ENCODE assay signal across 7 cellular contexts in the genomic region with DNA sequence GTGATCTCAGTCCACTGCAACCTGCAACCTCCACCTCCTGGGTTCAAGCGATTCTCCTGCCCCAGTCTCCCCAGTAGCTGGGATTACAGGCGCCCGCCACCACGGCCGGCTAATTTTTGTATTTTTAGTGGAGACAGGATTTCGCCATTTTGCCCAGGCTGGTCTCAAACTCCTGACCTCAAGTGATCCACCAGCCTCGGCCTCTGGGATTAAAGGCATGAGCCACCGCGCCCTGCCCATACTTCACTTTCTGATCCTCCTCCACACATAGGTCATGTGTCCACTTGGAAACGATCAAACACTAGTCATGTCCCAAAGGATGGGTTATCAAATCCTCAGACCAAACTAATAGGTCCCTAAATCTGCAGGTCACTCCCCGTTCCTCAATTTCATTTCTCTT. TPM values are rescaled to one million over a fixed set of nuclear protein-coding genes. Genes with fewer than 3 reads are reported as not detected.
DNase-seq lines count a peak whose midpoint lies in the region; ATAC-seq and TF ChIP-seq lines count a peak whose summit lies in the region.
"Not testable (repeated sequence)": the region's sequence is repeated elsewhere in the genome, so short reads cannot be mapped to it uniquely, and the experiment has no call there.
"Had no signal": no experiment of that assay in that cellular context is flagged by ENCODE, and none has a peak within 500 bp of the region (broad histone marks: within the 10 kb centered on the region; RNA-seq: fewer than 3 reads in every experiment).

No MANE protein-coding gene starts in this region.

- not testable (repeated sequence) for H4K20me1 ChIP-seq in H9 (ENCODE audit: control insufficient read depth, insufficient read depth, insufficient read length)

- not testable (repeated sequence) for H2BK20ac ChIP-seq in H9 (ENCODE audit: low read depth, low read length, poor library complexity, severe bottlenecking)

- H3K18ac ChIP-seq in H9 (ENCODE audit: insufficient read length, low read depth, low read length): not testable (repeated sequence)

- H3K23ac ChIP-seq in H9 (ENCODE audit: insufficient read length, low read depth, low read length): not testable (repeated sequence)

- H2BK15ac ChIP-seq in H9 (ENCODE audit: low read depth, low read length): not testable (repeated sequence)

- not testable (repeated sequence) for TF ChIP-seq POLR2A in upper lobe of left lung (IDR thresholded peaks at IDR 0.05)

- H3K4ac ChIP-seq in H9 (ENCODE audit: low read depth, low read length): not testable (repeated sequence)

- H3K4me3 Mint-ChIP-seq in H9: peak overlapping the region; percentile 92 to 98
- H3K4me3 Mint-ChIP-seq in T-helper 1 cell treated with Interleukin-12 subunit alpha and Interleukin-12 subunit beta and Interleukin-4 antibody, amounts not matched to agents 30 μg/mL and 1 μg/mL, for 36 hours: peak overlapping the region; percentile 97
- peak overlapping the region in 4 of 5 experiments; percentile 99 to 100 (median 99) for H3K4me3 Mint-ChIP-seq in brain
- peak overlapping the region; percentile 100 for H3K4me3 Mint-ChIP-seq in glutamatergic neuron (ENCODE audit: unreplicated experiment)
- H3K4me3 Mint-ChIP-seq in nephron: peak overlapping the region; percentile 98 to 100 (median 99)

- not testable (repeated sequence) for H2BK12ac ChIP-seq in H9 (ENCODE audit: insufficient read length, low read depth, low read length)

- H3K36me3 Mint-ChIP-seq in H9 (ENCODE audit: insufficient read depth in 1 of 3, low read depth in 3 of 3) (peaks cover 7 to 18% (median 18%) of the 10 kb centered on the region in 3 experiments), brain (peaks cover 18% of the 10 kb centered on the region), nephron (ENCODE audit: low read depth) (peaks cover 17% of the 10 kb centered on the region)
- peaks cover 20% of the 10 kb centered on the region for H3K36me3 Mint-ChIP-seq in T-helper 1 cell treated with Interleukin-12 subunit alpha and Interleukin-12 subunit beta and Interleukin-4 antibody, amounts not matched to agents 30 μg/mL and 1 μg/mL, for 36 hours (ENCODE audit: low read depth)
- not testable (repeated sequence) for H3K36me3 Mint-ChIP-seq in glutamatergic neuron (ENCODE audit: unreplicated experiment)

- H2AK5ac ChIP-seq in H9 (ENCODE audit: insufficient read length, low read length): not testable (repeated sequence)

- H4K8ac ChIP-seq in H9 (replicated peaks; ENCODE audit: insufficient read length, low read depth, low read length): not testable (repeated sequence)

- not testable (repeated sequence) for H3K4me1 ChIP-seq in H9 (ENCODE audit: insufficient read depth, low read length)
- peaks cover 15 to 37% (median 22%) of the 10 kb centered on the region in 4 donors for H3K4me1 ChIP-seq in upper lobe of left lung

- H3K27me3 ChIP-seq in H9 (ENCODE audit: insufficient read depth, low read length); upper lobe of left lung: not testable (repeated sequence)

- H3T11ph ChIP-seq in H9 (ENCODE audit: low read length): not testable (repeated sequence)

- ATAC-seq in upper lobe of left lung (ENCODE audit: low FRiP score in 2 of 2): not testable (repeated sequence)

- not testable (repeated sequence) for H3K9me3 ChIP-seq in H9 (ENCODE audit: control insufficient read depth, low read depth, low read length); upper lobe of left lung

- H3K9me3 Mint-ChIP-seq in H9; T-helper 1 cell treated with Interleukin-12 subunit alpha and Interleukin-12 subunit beta and Interleukin-4 antibody, amounts not matched to agents 30 μg/mL and 1 μg/mL, for 36 hours; brain; nephron: not testable (repeated sequence)
- peaks cover 14% of the 10 kb centered on the region for H3K9me3 Mint-ChIP-seq in glutamatergic neuron (ENCODE audit: unreplicated experiment)

- H3K4me2 ChIP-seq in H9 (ENCODE audit: insufficient read depth, insufficient read length, low read length): peak overlapping the region; percentile 75

- H3K36me3 ChIP-seq in upper lobe of left lung: peaks cover 2 to 20% (median 6%) of the 10 kb centered on the region in 4 donors

- H3K4me3 ChIP-seq in upper lobe of left lung: peak overlapping the region in 3 of 4 donors; percentile 80 to 89 (median 85)

- TF ChIP-seq EP300 in upper lobe of left lung (IDR thresholded peaks at IDR 0.05): not testable (repeated sequence)

- not testable (repeated sequence) for H2AFZ ChIP-seq in H9 (ENCODE audit: low read length)

- H3K79me1 ChIP-seq in H9 (ENCODE audit: insufficient read depth, low read depth, low read length, poor library complexity, severe bottlenecking): not testable (repeated sequence)

- not testable (repeated sequence) for H3K14ac ChIP-seq in H9 (ENCODE audit: insufficient read depth, low read length)

- not testable (repeated sequence) for DNase-seq in H9, glutamatergic neuron, upper lobe of left lung

- H4K5ac ChIP-seq in H9 (ENCODE audit: insufficient read length, low read depth, low read length): not testable (repeated sequence)

- peaks cover 14 to 16% of the 10 kb centered on the region in 2 experiments for H3K4me1 Mint-ChIP-seq in H9
- H3K4me1 Mint-ChIP-seq in T-helper 1 cell treated with Interleukin-12 subunit alpha and Interleukin-12 subunit beta and Interleukin-4 antibody, amounts not matched to agents 30 μg/mL and 1 μg/mL, for 36 hours (ENCODE audit: low read depth): peaks cover 19% of the 10 kb centered on the region
- peaks cover 14% of the 10 kb centered on the region for H3K4me1 Mint-ChIP-seq in brain
- H3K4me1 Mint-ChIP-seq in glutamatergic neuron (ENCODE audit: low read depth, unreplicated experiment): not testable (repeated sequence)
- peaks cover 23% of the 10 kb centered on the region for H3K4me1 Mint-ChIP-seq in nephron

- peaks cover 13% of the 10 kb centered on the region for H3K23me2 ChIP-seq in H9 (ENCODE audit: insufficient read length, low read depth, low read length, poor library complexity, severe bottlenecking)

- not testable (repeated sequence) for H2BK5ac ChIP-seq in H9 (ENCODE audit: insufficient read length, low read length)

- WGBS in H9 (ENCODE audit: extremely low coverage, insufficient read length, low lambda C conversion rate): no CpG with 5 or more reads among the region's 11 CpGs
- WGBS in upper lobe of left lung, 2 donors: 84 to 90% methylated on average over 11 of the region's 11 CpGs

- H3K79me2 ChIP-seq in H9 (ENCODE audit: insufficient read depth, low read length): not testable (repeated sequence)

- not testable (repeated sequence) for H3K27me3 Mint-ChIP-seq in H9 (ENCODE audit: low read depth); T-helper 1 cell treated with Interleukin-12 subunit alpha and Interleukin-12 subunit beta and Interleukin-4 antibody, amounts not matched to agents 30 μg/mL and 1 μg/mL, for 36 hours (ENCODE audit: low read depth); nephron (ENCODE audit: low read depth)
- H3K27me3 Mint-ChIP-seq in brain (peaks cover 14% of the 10 kb centered on the region), glutamatergic neuron (ENCODE audit: unreplicated experiment) (peaks cover 12% of the 10 kb centered on the region)

- not testable (repeated sequence) for H4K91ac ChIP-seq in H9 (ENCODE audit: insufficient read length, low read depth, low read length)

- TF ChIP-seq CTCF in H9 (conservative IDR thresholded peaks at IDR 0.05); brain (conservative IDR thresholded peaks at IDR 0.05); glutamatergic neuron (IDR thresholded peaks at IDR 0.05; ENCODE audit: partially characterized antibody, unreplicated experiment); nephron (IDR thresholded peaks at IDR 0.05; ENCODE audit: unreplicated experiment in 3 of 3); upper lobe of left lung (IDR thresholded peaks at IDR 0.05): not testable (repeated sequence)

- not testable (repeated sequence) for H3K27ac ChIP-seq in H9 (ENCODE audit: insufficient read length, low read depth, low read length)
- H3K27ac ChIP-seq in upper lobe of left lung: peak overlapping the region; percentile 94 to 99 (median 97)

- H3K27ac Mint-ChIP-seq in H9 (peak overlapping the region in 2 of 3 experiments; percentile 89 to 92; a peak in 3 of 7 replicates), brain (peak overlapping the region; percentile 99 to 100 (median 100)), glutamatergic neuron (ENCODE audit: unreplicated experiment) (peak overlapping the region; percentile 100), nephron (peak overlapping the region; percentile 94 to 97 (median 96))
- H3K27ac Mint-ChIP-seq in T-helper 1 cell treated with Interleukin-12 subunit alpha and Interleukin-12 subunit beta and Interleukin-4 antibody, amounts not matched to agents 30 μg/mL and 1 μg/mL, for 36 hours: peak overlapping the region; percentile 98

- peak overlapping the region; percentile 40 for H3K9ac ChIP-seq in H9 (ENCODE audit: extremely low read depth, insufficient read length, low read length)

- H2BK120ac ChIP-seq in H9 (ENCODE audit: low read depth, low read length, poor library complexity, severe bottlenecking): not testable (repeated sequence)

- H3K56ac ChIP-seq in H9 (ENCODE audit: insufficient read length, low read depth, low read length): not testable (repeated sequence)

RNA-seq across cellular contexts. Expression of a gene that starts 1.2 kb away (rescaled TPM):
- total RNA-seq in H9 (2021) (69.8 and 75.5 TPM in 2 replicates), glutamatergic neuron (ENCODE audit: unreplicated experiment) (82.9 TPM), upper lobe of left lung (10 to 100 TPM; 25.1 to 51.2 (median 38.5) TPM)
- polyA plus RNA-seq in brain (ENCODE audit: insufficient read depth, low read depth, low replicate concordance): 28.9 TPM

RNA-seq across cellular contexts. Expression of a gene that starts 17.9 kb away (rescaled TPM):
- total RNA-seq in H9 (2021) (34.8 and 38.0 TPM in 2 replicates), glutamatergic neuron (ENCODE audit: unreplicated experiment) (24.2 TPM), upper lobe of left lung (10 to 100 TPM; 15.2 to 46.1 (median 23.3) TPM)
- polyA plus RNA-seq in brain (ENCODE audit: insufficient read depth, low read depth, low replicate concordance): 22.1 TPM

RNA-seq across cellular contexts. Expression of a gene that starts 44.7 kb away (rescaled TPM):
- total RNA-seq in H9 (2021) (0.20 TPM in 1 of 2 replicates, not detected in the other), glutamatergic neuron (ENCODE audit: unreplicated experiment) (0.44 TPM), upper lobe of left lung (1 to 10 TPM in 5 of 6 donors, under 1 TPM in 1; 0.61 to 8.4 (median 2.0) TPM)
- polyA plus RNA-seq in brain (ENCODE audit: insufficient read depth, low read depth, low replicate concordance): 1.3 TPM
- total RNA-seq: body of pancreas had no signal

RNA-seq across cellular contexts. Expression of a gene that starts 55.9 kb away (rescaled TPM):
- total RNA-seq in H9 (2021) (24.1 and 25.2 TPM in 2 replicates), glutamatergic neuron (ENCODE audit: unreplicated experiment) (35.7 TPM), upper lobe of left lung (10 to 100 TPM in 4 of 6 donors, 1 to 10 TPM in 2; 8.8 to 27.3 (median 18.7) TPM)
- polyA plus RNA-seq in brain (ENCODE audit: insufficient read depth, low read depth, low replicate concordance): 9.2 TPM
